In genomic region chr19:35994868-35995654, GRCh38 we compare ENCODE assay signal across 8 cellular contexts. TPM values are rescaled to one million over a fixed set of nuclear protein-coding genes. Genes with fewer than 3 reads are reported as not detected.
DNase-seq lines count a peak whose midpoint lies in the region; ATAC-seq and TF ChIP-seq lines count a peak whose summit lies in the region.

Gene SDHAF1, plus strand, starts transcription at chr19:35995188. Its CDS starts 87 bp downstream, at chr19:35995275.

- peaks cover 1% of the 10 kb centered on the region for H3K9me3 ChIP-seq in thymus (ENCODE audit: control insufficient read depth)

- no peaks in the 10 kb centered on the region for H3K9me3 Mint-ChIP-seq in activated naive CD8-positive, alpha-beta T cell (ENCODE audit: low read depth)
- H3K9me3 Mint-ChIP-seq in osteocyte (ENCODE audit: unreplicated experiment) = no peaks in the 10 kb centered on the region

- H3K4me3 ChIP-seq in GM08714 (ENCODE audit: low read length) = peak within 1 kb of the TSS; percentile 90
- peak within 1 kb of the TSS; percentile 62 for H3K4me3 ChIP-seq in thymus (ENCODE audit: low read length)

- H3K4me1 ChIP-seq in thymus (ENCODE audit: control insufficient read depth, insufficient read depth, low read length) = peaks cover 19% of the 10 kb centered on the region

- H3K27me3 ChIP-seq in thymus (ENCODE audit: control insufficient read depth, insufficient read depth) = no peaks in the 10 kb centered on the region

- H3K4me1 Mint-ChIP-seq in activated naive CD8-positive, alpha-beta T cell (ENCODE audit: low read depth) = peaks cover 30% of the 10 kb centered on the region
- H3K4me1 Mint-ChIP-seq in osteocyte (ENCODE audit: unreplicated experiment) = peaks cover 15% of the 10 kb centered on the region

- H3K36me3 ChIP-seq in thymus (ENCODE audit: control insufficient read depth, insufficient read depth) = peaks cover 5% of the 10 kb centered on the region

- no peaks in the 10 kb centered on the region for H3K36me3 Mint-ChIP-seq in activated naive CD8-positive, alpha-beta T cell
- H3K36me3 Mint-ChIP-seq in osteocyte (ENCODE audit: unreplicated experiment) = peaks cover 5% of the 10 kb centered on the region

- DNase-seq in NCI-H1092 (lab: John Stamatoyannopoulos, UW) (peak; percentile 85), SKM-1 treated with dmso at 0.1 percent for 144 hours (lab: John Stamatoyannopoulos, UW; ENCODE audit: unreplicated experiment) (peak; percentile 95), glomerular visceral epithelial cell (ENCODE audit: extremely low spot score) (peak; percentile 93), osteocyte (ENCODE audit: extremely low spot score, unreplicated experiment) (peak; percentile 96)

- TF ChIP-seq CTCF in osteocyte (IDR thresholded peaks at IDR 0.05) = no peak

- ATAC-seq in HG02571 (IDR thresholded peaks at IDR 0.05; ENCODE audit: unreplicated experiment) = peak; percentile 77

- H3K27ac ChIP-seq in thymus (ENCODE audit: low read depth) = peak within 1 kb of the TSS; percentile 43

- H3K4me3 Mint-ChIP-seq in activated naive CD8-positive, alpha-beta T cell = peak within 1 kb of the TSS; percentile 94
- H3K4me3 Mint-ChIP-seq in osteocyte (ENCODE audit: unreplicated experiment) = peak within 1 kb of the TSS; percentile 86

- under 1% methylated on average over 86 of the region's 86 CpGs for WGBS in thymus

- H3K27me3 Mint-ChIP-seq in activated naive CD8-positive, alpha-beta T cell = no peaks in the 10 kb centered on the region
- H3K27me3 Mint-ChIP-seq in osteocyte (ENCODE audit: unreplicated experiment) = peaks cover 1% of the 10 kb centered on the region

- H3K27ac Mint-ChIP-seq in activated naive CD8-positive, alpha-beta T cell = peak within 1 kb of the TSS; percentile 92
- peak within 1 kb of the TSS; percentile 90 for H3K27ac Mint-ChIP-seq in osteocyte (ENCODE audit: unreplicated experiment)

RNA-seq across cellular contexts. Expression of gene SDHAF1, which starts in this region (rescaled TPM):
- 15.4 and 15.5 TPM in 2 replicates for total RNA-seq in osteocyte
- 27.2 TPM for polyA plus RNA-seq in thymus

Comparison
In these comparisons a context has a peak if more than half of its experiments do, and no peak if none do; other contexts are left out.
1. Peak in every context shown above with its lines: DNase-seq, ATAC-seq, H3K4me3 ChIP-seq and H3K27ac ChIP-seq.